Comparison of ENCODE assay signal across 1 cellular context in genomic region chr1:53899708-53900107, GRCh38.
TF ChIP-seq lines count a peak whose summit lies in the region.

No MANE protein-coding gene starts in this region.

TF ChIP-seq in HepG2, 621 proteins besides CTCF, POLR2A, EP300 and RAD21 (continued from another document and continues in another):
- TF ChIP-seq, protein P1, sequence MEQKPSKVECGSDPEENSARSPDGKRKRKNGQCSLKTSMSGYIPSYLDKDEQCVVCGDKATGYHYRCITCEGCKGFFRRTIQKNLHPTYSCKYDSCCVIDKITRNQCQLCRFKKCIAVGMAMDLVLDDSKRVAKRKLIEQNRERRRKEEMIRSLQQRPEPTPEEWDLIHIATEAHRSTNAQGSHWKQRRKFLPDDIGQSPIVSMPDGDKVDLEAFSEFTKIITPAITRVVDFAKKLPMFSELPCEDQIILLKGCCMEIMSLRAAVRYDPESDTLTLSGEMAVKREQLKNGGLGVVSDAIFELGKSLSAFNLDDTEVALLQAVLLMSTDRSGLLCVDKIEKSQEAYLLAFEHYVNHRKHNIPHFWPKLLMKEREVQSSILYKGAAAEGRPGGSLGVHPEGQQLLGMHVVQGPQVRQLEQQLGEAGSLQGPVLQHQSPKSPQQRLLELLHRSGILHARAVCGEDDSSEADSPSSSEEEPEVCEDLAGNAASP (CRISPR knock-in tag; IDR thresholded peaks at IDR 0.05; ENCODE audit: borderline replicate concordance), result peak; percentile 87; the same call in 1 of the 2 replicates
- no peak for TF ChIP-seq SETDB1 (CRISPR knock-in tag; IDR thresholded peaks at IDR 0.05; ENCODE audit: borderline replicate concordance)
- no peak for TF ChIP-seq GATAD2A (CRISPR knock-in tag; IDR thresholded peaks at IDR 0.05)
- TF ChIP-seq FOXA1 (IDR thresholded peaks at IDR 0.05), result no peak
- TF ChIP-seq FOXA1 (CRISPR knock-in tag; IDR thresholded peaks at IDR 0.05), result no peak
- TF ChIP-seq, protein P2, sequence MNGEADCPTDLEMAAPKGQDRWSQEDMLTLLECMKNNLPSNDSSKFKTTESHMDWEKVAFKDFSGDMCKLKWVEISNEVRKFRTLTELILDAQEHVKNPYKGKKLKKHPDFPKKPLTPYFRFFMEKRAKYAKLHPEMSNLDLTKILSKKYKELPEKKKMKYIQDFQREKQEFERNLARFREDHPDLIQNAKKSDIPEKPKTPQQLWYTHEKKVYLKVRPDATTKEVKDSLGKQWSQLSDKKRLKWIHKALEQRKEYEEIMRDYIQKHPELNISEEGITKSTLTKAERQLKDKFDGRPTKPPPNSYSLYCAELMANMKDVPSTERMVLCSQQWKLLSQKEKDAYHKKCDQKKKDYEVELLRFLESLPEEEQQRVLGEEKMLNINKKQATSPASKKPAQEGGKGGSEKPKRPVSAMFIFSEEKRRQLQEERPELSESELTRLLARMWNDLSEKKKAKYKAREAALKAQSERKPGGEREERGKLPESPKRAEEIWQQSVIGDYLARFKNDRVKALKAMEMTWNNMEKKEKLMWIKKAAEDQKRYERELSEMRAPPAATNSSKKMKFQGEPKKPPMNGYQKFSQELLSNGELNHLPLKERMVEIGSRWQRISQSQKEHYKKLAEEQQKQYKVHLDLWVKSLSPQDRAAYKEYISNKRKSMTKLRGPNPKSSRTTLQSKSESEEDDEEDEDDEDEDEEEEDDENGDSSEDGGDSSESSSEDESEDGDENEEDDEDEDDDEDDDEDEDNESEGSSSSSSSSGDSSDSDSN (CRISPR knock-in tag; IDR thresholded peaks at IDR 0.05), result no peak
- no peak for TF ChIP-seq SSRP1 (CRISPR knock-in tag; IDR thresholded peaks at IDR 0.05)
- TF ChIP-seq FOXK1 (CRISPR knock-in tag; IDR thresholded peaks at IDR 0.05; ENCODE audit: borderline replicate concordance, low read depth), result no peak
- no peak for TF ChIP-seq THAP11 (CRISPR knock-in tag; IDR thresholded peaks at IDR 0.05)
- TF ChIP-seq NCOR1 (IDR thresholded peaks at IDR 0.05; ENCODE audit: borderline replicate concordance, low read length), result peak; percentile 17; the same call in 1 of the 2 replicates
- TF ChIP-seq NFRKB (IDR thresholded peaks at IDR 0.05), result no peak
- no peak for TF ChIP-seq ZNF253 (CRISPR knock-in tag; IDR thresholded peaks at IDR 0.05; ENCODE audit: borderline replicate concordance)
- no peak for TF ChIP-seq CREB1 (IDR thresholded peaks at IDR 0.05)
- TF ChIP-seq CREB1 (CRISPR knock-in tag; IDR thresholded peaks at IDR 0.05), result no peak
- no peak for TF ChIP-seq GLI4 (CRISPR knock-in tag; IDR thresholded peaks at IDR 0.05; ENCODE audit: borderline replicate concordance)
- no peak for TF ChIP-seq HIVEP1 (CRISPR knock-in tag; IDR thresholded peaks at IDR 0.05)
- TF ChIP-seq ZNF589 (CRISPR knock-in tag; conservative IDR thresholded peaks at IDR 0.05), result no peak
- no peak for TF ChIP-seq PRDM4 (CRISPR knock-in tag; IDR thresholded peaks at IDR 0.05; ENCODE audit: borderline replicate concordance)
- TF ChIP-seq, protein P3, sequence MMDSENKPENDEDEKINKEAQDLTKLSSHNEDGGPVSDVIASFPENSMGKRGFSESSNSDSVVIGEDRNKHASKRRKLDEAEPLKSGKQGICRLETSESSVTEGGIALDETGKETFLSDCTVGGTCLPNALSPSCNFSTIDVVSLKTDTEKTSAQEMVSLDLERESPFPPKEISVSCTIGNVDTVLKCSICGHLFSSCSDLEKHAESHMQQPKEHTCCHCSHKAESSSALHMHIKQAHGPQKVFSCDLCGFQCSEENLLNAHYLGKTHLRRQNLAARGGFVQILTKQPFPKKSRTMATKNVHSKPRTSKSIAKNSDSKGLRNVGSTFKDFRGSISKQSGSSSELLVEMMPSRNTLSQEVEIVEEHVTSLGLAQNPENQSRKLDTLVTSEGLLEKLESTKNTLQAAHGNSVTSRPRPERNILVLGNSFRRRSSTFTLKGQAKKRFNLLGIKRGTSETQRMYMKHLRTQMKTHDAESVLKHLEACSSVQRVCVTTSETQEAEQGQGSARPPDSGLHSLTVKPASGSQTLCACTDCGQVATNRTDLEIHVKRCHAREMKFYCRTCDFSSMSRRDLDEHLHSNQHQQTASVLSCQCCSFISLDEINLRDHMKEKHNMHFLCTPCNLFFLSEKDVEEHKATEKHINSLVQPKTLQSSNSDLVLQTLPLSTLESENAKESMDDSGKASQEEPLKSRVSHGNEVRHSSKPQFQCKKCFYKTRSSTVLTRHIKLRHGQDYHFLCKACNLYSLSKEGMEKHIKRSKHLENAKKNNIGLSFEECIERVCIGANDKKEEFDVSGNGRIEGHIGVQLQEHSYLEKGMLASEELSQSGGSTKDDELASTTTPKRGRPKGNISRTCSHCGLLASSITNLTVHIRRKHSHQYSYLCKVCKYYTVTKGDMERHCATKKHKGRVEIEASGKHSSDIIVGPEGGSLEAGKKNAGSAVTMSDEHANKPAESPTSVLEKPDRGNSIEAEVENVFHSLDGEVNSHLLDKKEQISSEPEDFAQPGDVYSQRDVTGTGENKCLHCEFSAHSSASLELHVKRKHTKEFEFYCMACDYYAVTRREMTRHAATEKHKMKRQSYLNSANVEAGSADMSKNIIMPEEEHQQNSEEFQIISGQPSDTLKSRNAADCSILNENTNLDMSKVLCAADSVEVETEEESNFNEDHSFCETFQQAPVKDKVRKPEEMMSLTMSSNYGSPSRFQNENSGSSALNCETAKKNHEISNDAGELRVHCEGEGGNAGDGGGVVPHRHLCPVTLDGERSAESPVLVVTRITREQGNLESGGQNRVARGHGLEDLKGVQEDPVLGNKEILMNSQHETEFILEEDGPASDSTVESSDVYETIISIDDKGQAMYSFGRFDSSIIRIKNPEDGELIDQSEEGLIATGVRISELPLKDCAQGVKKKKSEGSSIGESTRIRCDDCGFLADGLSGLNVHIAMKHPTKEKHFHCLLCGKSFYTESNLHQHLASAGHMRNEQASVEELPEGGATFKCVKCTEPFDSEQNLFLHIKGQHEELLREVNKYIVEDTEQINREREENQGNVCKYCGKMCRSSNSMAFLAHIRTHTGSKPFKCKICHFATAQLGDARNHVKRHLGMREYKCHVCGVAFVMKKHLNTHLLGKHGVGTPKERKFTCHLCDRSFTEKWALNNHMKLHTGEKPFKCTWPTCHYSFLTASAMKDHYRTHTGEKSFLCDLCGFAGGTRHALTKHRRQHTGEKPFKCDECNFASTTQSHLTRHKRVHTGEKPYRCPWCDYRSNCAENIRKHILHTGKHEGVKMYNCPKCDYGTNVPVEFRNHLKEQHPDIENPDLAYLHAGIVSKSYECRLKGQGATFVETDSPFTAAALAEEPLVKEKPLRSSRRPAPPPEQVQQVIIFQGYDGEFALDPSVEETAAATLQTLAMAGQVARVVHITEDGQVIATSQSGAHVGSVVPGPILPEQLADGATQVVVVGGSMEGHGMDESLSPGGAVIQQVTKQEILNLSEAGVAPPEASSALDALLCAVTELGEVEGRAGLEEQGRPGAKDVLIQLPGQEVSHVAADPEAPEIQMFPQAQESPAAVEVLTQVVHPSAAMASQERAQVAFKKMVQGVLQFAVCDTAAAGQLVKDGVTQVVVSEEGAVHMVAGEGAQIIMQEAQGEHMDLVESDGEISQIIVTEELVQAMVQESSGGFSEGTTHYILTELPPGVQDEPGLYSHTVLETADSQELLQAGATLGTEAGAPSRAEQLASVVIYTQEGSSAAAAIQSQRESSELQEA (CRISPR knock-in tag; IDR thresholded peaks at IDR 0.05; ENCODE audit: not compliant biosample characterization), result no peak
- TF ChIP-seq, protein P4, sequence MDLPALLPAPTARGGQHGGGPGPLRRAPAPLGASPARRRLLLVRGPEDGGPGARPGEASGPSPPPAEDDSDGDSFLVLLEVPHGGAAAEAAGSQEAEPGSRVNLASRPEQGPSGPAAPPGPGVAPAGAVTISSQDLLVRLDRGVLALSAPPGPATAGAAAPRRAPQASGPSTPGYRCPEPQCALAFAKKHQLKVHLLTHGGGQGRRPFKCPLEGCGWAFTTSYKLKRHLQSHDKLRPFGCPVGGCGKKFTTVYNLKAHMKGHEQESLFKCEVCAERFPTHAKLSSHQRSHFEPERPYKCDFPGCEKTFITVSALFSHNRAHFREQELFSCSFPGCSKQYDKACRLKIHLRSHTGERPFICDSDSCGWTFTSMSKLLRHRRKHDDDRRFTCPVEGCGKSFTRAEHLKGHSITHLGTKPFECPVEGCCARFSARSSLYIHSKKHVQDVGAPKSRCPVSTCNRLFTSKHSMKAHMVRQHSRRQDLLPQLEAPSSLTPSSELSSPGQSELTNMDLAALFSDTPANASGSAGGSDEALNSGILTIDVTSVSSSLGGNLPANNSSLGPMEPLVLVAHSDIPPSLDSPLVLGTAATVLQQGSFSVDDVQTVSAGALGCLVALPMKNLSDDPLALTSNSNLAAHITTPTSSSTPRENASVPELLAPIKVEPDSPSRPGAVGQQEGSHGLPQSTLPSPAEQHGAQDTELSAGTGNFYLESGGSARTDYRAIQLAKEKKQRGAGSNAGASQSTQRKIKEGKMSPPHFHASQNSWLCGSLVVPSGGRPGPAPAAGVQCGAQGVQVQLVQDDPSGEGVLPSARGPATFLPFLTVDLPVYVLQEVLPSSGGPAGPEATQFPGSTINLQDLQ (CRISPR knock-in tag; IDR thresholded peaks at IDR 0.05), result no peak
- TF ChIP-seq SP1 (IDR thresholded peaks at IDR 0.05), result no peak
- no peak for TF ChIP-seq SP1 (CRISPR knock-in tag; IDR thresholded peaks at IDR 0.05)
- TF ChIP-seq ZMYM4 (CRISPR knock-in tag; IDR thresholded peaks at IDR 0.05), result no peak
- TF ChIP-seq KLF6 (CRISPR knock-in tag; IDR thresholded peaks at IDR 0.05), result no peak
- TF ChIP-seq NR2F6 (IDR thresholded peaks at IDR 0.05), result peak; percentile 24; the same call in 1 of the 2 replicates
- no peak for TF ChIP-seq NR2F6 (CRISPR knock-in tag; IDR thresholded peaks at IDR 0.05)
- no peak for TF ChIP-seq TOPORS (CRISPR knock-in tag; IDR thresholded peaks at IDR 0.05)
- TF ChIP-seq HNRNPL (IDR thresholded peaks at IDR 0.05; ENCODE audit: low read depth, low read length), result no peak
- TF ChIP-seq RXRB (CRISPR knock-in tag; IDR thresholded peaks at IDR 0.05; ENCODE audit: borderline replicate concordance), result peak; percentile 49; the same call in 1 of the 2 replicates
- TF ChIP-seq ARNT2 (CRISPR knock-in tag; IDR thresholded peaks at IDR 0.05; ENCODE audit: low read depth), result no peak
- TF ChIP-seq LCORL (IDR thresholded peaks at IDR 0.05), result no peak
- TF ChIP-seq LCORL (CRISPR knock-in tag; IDR thresholded peaks at IDR 0.05), result no peak
- no peak for TF ChIP-seq PITX1 (CRISPR knock-in tag; IDR thresholded peaks at IDR 0.05)
- no peak for TF ChIP-seq ZSCAN25 (CRISPR knock-in tag; IDR thresholded peaks at IDR 0.05)
- 0 out of 2 replicates have a peak, but pooled peaks have one; percentile 10 for TF ChIP-seq ZNF770 (CRISPR knock-in tag; IDR thresholded peaks at IDR 0.05)
- TF ChIP-seq E2F5 (CRISPR knock-in tag; conservative IDR thresholded peaks at IDR 0.05), result no peak
- 0 out of 2 replicates have a peak, but pooled peaks have one; percentile 8 for TF ChIP-seq ZGPAT (CRISPR knock-in tag; IDR thresholded peaks at IDR 0.05)
- TF ChIP-seq SOX13 (IDR thresholded peaks at IDR 0.05), result no peak
- TF ChIP-seq SOX13 (CRISPR knock-in tag; conservative IDR thresholded peaks at IDR 0.05 in 1 of 2, IDR thresholded peaks at IDR 0.05 in 1 of 2), result no peak
- no peak; the same call in 1 of the 2 replicates for TF ChIP-seq ZNF792 (CRISPR knock-in tag; IDR thresholded peaks at IDR 0.05)
